Comparison of ENCODE assay signal across 14 cellular contexts in genomic region chr2:20327370-20327769, GRCh38. TPM values are rescaled to one million over a fixed set of nuclear protein-coding genes. Genes with fewer than 3 reads are reported as not detected.
A peak's percentile ranks its signal among the peaks of the same experiment; 100 is the strongest.
DNase-seq lines count a peak whose midpoint lies in the region; ATAC-seq, FAIRE-seq and TF ChIP-seq lines count a peak whose summit lies in the region.
"Had no signal": no experiment of that assay in that cellular context is flagged by ENCODE, and none has a peak within 500 bp of the region (broad histone marks: within the 10 kb centered on the region; RNA-seq: fewer than 3 reads in every experiment).

No MANE protein-coding gene starts in this region.

- H3K9me3 Mint-ChIP-seq in activated naive CD4-positive, alpha-beta T cell treated with anti-CD3 and anti-CD28 coated beads, Interleukin-2, amount 50 U/mL, for 24 hours, result no peaks in the 10 kb centered on the region
- peaks cover 23% of the 10 kb centered on the region for H3K9me3 Mint-ChIP-seq in activated naive CD4-positive, alpha-beta T cell treated with anti-CD3 and anti-CD28 coated beads, Interleukin-2, amount 10 ng/mL, durations not matched to agents 7 days and 5 days
- peaks cover 18% of the 10 kb centered on the region for H3K9me3 Mint-ChIP-seq in activated naive CD8-positive, alpha-beta T cell treated with anti-CD3 and anti-CD28 coated beads for 36 hours

- WGBS in thyroid gland, 2 donors, result 19 to 27% methylated on average over 1 of the region's 1 CpG

- peaks cover 15% of the 10 kb centered on the region for H4K20me1 ChIP-seq in keratinocyte (ENCODE audit: control insufficient read depth, extremely low read depth, insufficient read depth, low read length)

- peaks cover 6% of the 10 kb centered on the region for H3K9me1 ChIP-seq in keratinocyte (ENCODE audit: control insufficient read depth, extremely low read depth, insufficient read depth, low read length)

- dilution Hi-C loops in keratinocyte (cut with MboI; ENCODE audit: extremely low pct_ligation_motif_present, low sequenced_read_pairs), result no loop called here

- no peak overlapping the region for H2AFZ ChIP-seq in keratinocyte (ENCODE audit: control insufficient read depth, low read length)

- H3K4me1 ChIP-seq in keratinocyte (ENCODE audit: control insufficient read depth, extremely low read depth, insufficient read depth, low read length) (peaks cover 8% of the 10 kb centered on the region), thyroid gland (peaks cover 25 to 30% of the 10 kb centered on the region in 2 donors)

- H3K36me3 ChIP-seq in keratinocyte (ENCODE audit: control insufficient read depth in 2 of 2, extremely low read depth in 1 of 2, insufficient read depth in 2 of 2, low read length in 2 of 2), result peaks cover 4 to 9% of the 10 kb centered on the region in 2 experiments
- H3K36me3 ChIP-seq in thyroid gland, result peaks cover 0 to 3% of the 10 kb centered on the region in 2 donors

- peaks cover 26% of the 10 kb centered on the region for H3K36me3 Mint-ChIP-seq in activated naive CD4-positive, alpha-beta T cell treated with anti-CD3 and anti-CD28 coated beads, Interleukin-2, amount 50 U/mL, for 24 hours
- peaks cover 67% of the 10 kb centered on the region for H3K36me3 Mint-ChIP-seq in activated naive CD4-positive, alpha-beta T cell treated with anti-CD3 and anti-CD28 coated beads, Interleukin-2, amount 10 ng/mL, durations not matched to agents 7 days and 5 days
- peaks cover 68% of the 10 kb centered on the region for H3K36me3 Mint-ChIP-seq in activated naive CD8-positive, alpha-beta T cell treated with anti-CD3 and anti-CD28 coated beads for 36 hours

- H3K9ac ChIP-seq in keratinocyte (ENCODE audit: control insufficient read depth, extremely low read depth, insufficient read depth, low read length), result no peak overlapping the region

- intact Hi-C loops in thyroid gland (cut with DNase I), result no loop called here

- H3K9me3 ChIP-seq in keratinocyte (ENCODE audit: control insufficient read depth, low read depth, low read length) (no peaks in the 10 kb centered on the region), thyroid gland (no peaks in the 10 kb centered on the region)

- ATAC-seq in HG03095 (IDR thresholded peaks at IDR 0.05; ENCODE audit: unreplicated experiment), result no peak
- ATAC-seq: Right ventricle myocardium inferior had no signal

- H3K27ac Mint-ChIP-seq in activated naive CD4-positive, alpha-beta T cell treated with anti-CD3 and anti-CD28 coated beads, Interleukin-2, amount 50 U/mL, for 24 hours, result peak overlapping the region; percentile 43
- no peak overlapping the region for H3K27ac Mint-ChIP-seq in activated naive CD4-positive, alpha-beta T cell treated with anti-CD3 and anti-CD28 coated beads, Interleukin-2, amount 10 ng/mL, durations not matched to agents 7 days and 5 days
- H3K27ac Mint-ChIP-seq in activated naive CD8-positive, alpha-beta T cell treated with anti-CD3 and anti-CD28 coated beads for 36 hours, result peak overlapping the region; percentile 17
- H3K27ac Mint-ChIP-seq: activated naive CD4-positive, alpha-beta T cell treated with anti-CD3 and anti-CD28 coated beads for 36 hours had no signal

- H3K4me3 ChIP-seq in keratinocyte (ENCODE audit: control insufficient read depth in 2 of 3, extremely low read depth in 1 of 3, insufficient read depth in 2 of 3, low read depth in 1 of 3, low read length in 3 of 3), result no peak overlapping the region
- H3K4me3 ChIP-seq in thyroid gland (replicated peaks in 1 of 3), result no peak overlapping the region

- H3K4me1 Mint-ChIP-seq in activated naive CD4-positive, alpha-beta T cell treated with anti-CD3 and anti-CD28 coated beads, Interleukin-2, amount 50 U/mL, for 24 hours, result peaks cover 90% of the 10 kb centered on the region
- H3K4me1 Mint-ChIP-seq in activated naive CD4-positive, alpha-beta T cell treated with anti-CD3 and anti-CD28 coated beads, Interleukin-2, amount 10 ng/mL, durations not matched to agents 7 days and 5 days, result peaks cover 57% of the 10 kb centered on the region
- peaks cover 64% of the 10 kb centered on the region for H3K4me1 Mint-ChIP-seq in activated naive CD8-positive, alpha-beta T cell treated with anti-CD3 and anti-CD28 coated beads for 36 hours

- H3K27me3 Mint-ChIP-seq in activated naive CD4-positive, alpha-beta T cell treated with anti-CD3 and anti-CD28 coated beads, Interleukin-2, amount 50 U/mL, for 24 hours, result no peaks in the 10 kb centered on the region
- no peaks in the 10 kb centered on the region for H3K27me3 Mint-ChIP-seq in activated naive CD4-positive, alpha-beta T cell treated with anti-CD3 and anti-CD28 coated beads, Interleukin-2, amount 10 ng/mL, durations not matched to agents 7 days and 5 days
- H3K27me3 Mint-ChIP-seq in activated naive CD8-positive, alpha-beta T cell treated with anti-CD3 and anti-CD28 coated beads for 36 hours, result no peaks in the 10 kb centered on the region

- TF ChIP-seq CTCF in keratinocyte (optimal IDR thresholded peaks at IDR 0.05 in 1 of 3, IDR thresholded peaks at IDR 0.05 in 1 of 3, conservative IDR thresholded peaks at IDR 0.05 in 1 of 3; ENCODE audit: extremely low read depth in 1 of 3, insufficient read depth in 2 of 3, low read length in 3 of 3) (no peak), thyroid gland (IDR thresholded peaks at IDR 0.05) (no peak)

- TF ChIP-seq POLR2A in thyroid gland (IDR thresholded peaks at IDR 0.05), result no peak

- peaks cover 90% of the 10 kb centered on the region for H3K79me2 ChIP-seq in keratinocyte (ENCODE audit: control insufficient read depth, insufficient read depth, low read length)

- H3K4me2 ChIP-seq in keratinocyte (ENCODE audit: control insufficient read depth, extremely low read depth, insufficient read depth, low read depth, low read length), result no peak overlapping the region

- no peaks in the 10 kb centered on the region for H3K27me3 ChIP-seq in keratinocyte (ENCODE audit: control insufficient read depth, extremely low read depth, insufficient read depth, low read length)
- no peaks in the 10 kb centered on the region for H3K27me3 ChIP-seq in thyroid gland

- no peak for FAIRE-seq in keratinocyte (lab: Jason Lieb, UNC)

- no peak for DNase-seq in activated naive CD4-positive, alpha-beta T cell treated with anti-CD3 and anti-CD28 coated beads, Interleukin-2, amount 10 ng/mL, durations not matched to agents 7 days and 5 days
- DNase-seq in activated naive CD8-positive, alpha-beta T cell treated with anti-CD3 and anti-CD28 coated beads for 36 hours, result no peak
- DNase-seq in keratinocyte (ENCODE audit: low read depth, low spot score) (no peak), thyroid gland (no peak), NCI-H2171 (lab: John Stamatoyannopoulos, UW) (no peak), NCI-H82 treated with DMSO at 0.1 percent for 48 hours (lab: John Stamatoyannopoulos, UW; ENCODE audit: unreplicated experiment) (no peak)
- DNase-seq: activated CD8-positive, alpha-beta memory T cell treated with anti-CD3 and anti-CD28 coated beads for 24 hours; activated naive CD4-positive, alpha-beta T cell treated with anti-CD3 and anti-CD28 coated beads for 36 hours; IMR-90; NCI-H69; stimulated activated CD8-positive, alpha-beta memory T cell treated with anti-CD3 and anti-CD28 coated beads, Interleukin-4, amount 100 ng/mL, for 48 hours had no signal

- H3K4me3 Mint-ChIP-seq in activated naive CD4-positive, alpha-beta T cell treated with anti-CD3 and anti-CD28 coated beads, Interleukin-2, amount 50 U/mL, for 24 hours, result no peak overlapping the region
- no peak overlapping the region for H3K4me3 Mint-ChIP-seq in activated naive CD4-positive, alpha-beta T cell treated with anti-CD3 and anti-CD28 coated beads, Interleukin-2, amount 10 ng/mL, durations not matched to agents 7 days and 5 days
- no peak overlapping the region for H3K4me3 Mint-ChIP-seq in activated naive CD8-positive, alpha-beta T cell treated with anti-CD3 and anti-CD28 coated beads for 36 hours
- H3K4me3 Mint-ChIP-seq: activated naive CD4-positive, alpha-beta T cell treated with anti-CD3 and anti-CD28 coated beads for 36 hours had no signal

- CTCF ChIA-PET in activated naive CD4-positive, alpha-beta T cell treated with anti-CD3 and anti-CD28 coated beads, Interleukin-2, amount 10 ng/mL, durations not matched to agents 7 days and 5 days (lab: Charles Lee), result interaction anchor here (0.8 to 3.0 kb wide), 11 partner anchors 9 to 96 kb away, joined by 3 to 24 read pairs (median 7); no protein-coding TSS in a partner anchor

- H3K27ac ChIP-seq in keratinocyte (ENCODE audit: control insufficient read depth, insufficient read depth, low read length), result peak overlapping the region; percentile 61
- peak overlapping the region; percentile 3 to 63 (median 17) for H3K27ac ChIP-seq in thyroid gland

RNA-seq across cellular contexts. Expression of gene PUM2, which starts 23.3 kb away (rescaled TPM):
- total RNA-seq in activated naive CD8-positive, alpha-beta T cell treated with anti-CD3 and anti-CD28 coated beads for 36 hours, result 100 to 1,000 TPM; 107 to 108 TPM
- polyA plus RNA-seq in keratinocyte, result 30.1 to 47.5 TPM (median 46.5 TPM) in 3 replicates
- polyA plus RNA-seq in keratinocyte (2011; ENCODE audit: low read depth), result 48.2 TPM
- polyA plus RNA-seq in keratinocyte (2011; cell fraction: cytosol; rRNA removed), result 19.3 and 37.4 TPM in 2 replicates
- 37.6 and 46.9 TPM in 2 replicates for polyA plus RNA-seq in keratinocyte (2011; cell fraction: nucleus; rRNA removed)
- polyA plus RNA-seq in keratinocyte (2012; ENCODE audit: low replicate concordance), result 27.5 and 37.3 TPM in 2 replicates
- 60.6 to 185 TPM (median 170 TPM) in 3 replicates for polyA minus RNA-seq in keratinocyte
- polyA minus RNA-seq in keratinocyte (2011; cell fraction: cytosol; rRNA and poly(A)+ RNA removed), result 51.0 TPM
- 68.8 and 121 TPM in 2 replicates for polyA minus RNA-seq in keratinocyte (2011; cell fraction: nucleus; rRNA and poly(A)+ RNA removed)
- 100 to 1,000 TPM in 1 of 4 donors, 10 to 100 TPM in 3; 87.5 to 102 (median 91.8) TPM for total RNA-seq in thyroid gland
